In the genomic region with DNA sequence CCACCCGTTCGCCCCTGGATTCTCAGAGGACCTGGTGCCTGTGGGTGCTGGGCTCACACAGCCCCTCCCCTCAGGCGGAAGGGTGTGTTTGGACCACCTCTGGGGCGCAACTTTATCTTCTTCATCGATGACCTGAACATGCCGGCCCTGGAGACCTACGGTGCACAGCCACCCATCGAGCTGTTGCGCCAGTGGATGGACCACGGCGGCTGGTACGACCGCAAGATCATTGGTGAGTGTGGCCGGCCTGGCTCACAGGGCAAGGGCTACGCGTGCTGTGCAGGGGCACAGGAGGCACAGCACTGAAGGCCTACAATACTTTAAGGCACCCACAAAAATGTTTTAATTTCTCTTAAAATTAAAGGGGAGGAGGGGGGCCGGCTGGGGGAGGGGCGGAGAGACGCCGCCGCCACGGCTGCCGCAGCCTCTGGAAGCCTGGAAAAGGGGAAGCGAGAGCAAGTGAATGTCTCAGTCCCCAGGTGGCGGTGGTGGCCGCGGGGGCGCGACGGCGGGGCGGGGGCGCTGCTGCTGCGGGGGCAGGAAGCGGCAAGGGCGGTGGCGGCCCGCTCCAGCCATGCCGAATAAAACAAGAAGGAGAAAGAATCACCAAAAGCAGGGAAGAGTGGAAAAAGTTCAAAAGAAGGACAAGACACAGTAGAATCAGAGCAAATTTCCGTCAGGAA, we compare ENCODE assay signal across 9 cellular contexts. TPM values are rescaled to one million over a fixed set of nuclear protein-coding genes. Genes with fewer than 3 reads are reported as not detected.
DNase-seq lines count a peak whose midpoint lies in the region; ATAC-seq and TF ChIP-seq lines count a peak whose summit lies in the region.
"Had no signal": no experiment of that assay in that cellular context is flagged by ENCODE, and none has a peak within 500 bp of the region (broad histone marks: within the 10 kb centered on the region; RNA-seq: fewer than 3 reads in every experiment).

No MANE protein-coding gene starts in this region.

- no peak overlapping the region for H3K27ac Mint-ChIP-seq in activated CD4-positive, alpha-beta memory T cell treated with anti-CD3 and anti-CD28 coated beads for 36 hours
- H3K27ac Mint-ChIP-seq in activated CD4-positive, alpha-beta memory T cell treated with anti-CD3 and anti-CD28 coated beads, Interleukin-2, amount 10 ng/mL, durations not matched to agents 7 days and 5 days, result no peak overlapping the region
- H3K27ac Mint-ChIP-seq in WTC11, result no peak overlapping the region

- in situ Hi-C loops in transverse colon (cut with MboI; ENCODE audit: low pct_ligation_motif_present in 1 of 4, low pct_unique_long_range_greater_than_20kb in 1 of 4, low sequenced_read_pairs in 3 of 4), result no loop called here

- peak; percentile 16 for DNase-seq in activated CD4-positive, alpha-beta memory T cell treated with anti-CD3 and anti-CD28 coated beads for 36 hours
- no peak for DNase-seq in activated CD4-positive, alpha-beta memory T cell treated with anti-CD3 and anti-CD28 coated beads, Interleukin-2, amount 10 ng/mL, durations not matched to agents 7 days and 5 days
- peak; percentile 78 for DNase-seq in WTC11 (ENCODE audit: low spot score)
- DNase-seq in transverse colon, result peak; percentile 51
- DNase-seq in HCEC 1CT, result no peak
- DNase-seq: T-helper 1 cell had no signal

- TF ChIP-seq EP300 in transverse colon (IDR thresholded peaks at IDR 0.05; ENCODE audit: low read depth), result no peak

- intact Hi-C loops in activated CD4-positive, alpha-beta memory T cell treated with anti-CD3 and anti-CD28 coated beads for 36 hours (cut with micrococcal nuclease), result no loop called here
- intact Hi-C loops in transverse colon (cut with DNase I; ENCODE audit: low total_unique reads), result no loop called here

- H3K4me1 ChIP-seq in iPS-18a (ENCODE audit: control insufficient read depth, low read depth, low read length) (peaks cover 16% of the 10 kb centered on the region), transverse colon (no peaks in the 10 kb centered on the region)

- H3K27me3 ChIP-seq in iPS-18a (ENCODE audit: control insufficient read depth, insufficient read depth, low read length), result peaks cover 16% of the 10 kb centered on the region
- H3K27me3 ChIP-seq in transverse colon, result no peaks in the 10 kb centered on the region

- ATAC-seq in WTC11 (peak; percentile 55), HG02852 (IDR thresholded peaks at IDR 0.05; ENCODE audit: unreplicated experiment) (no peak), HG02970 (IDR thresholded peaks at IDR 0.05; ENCODE audit: low FRiP score, unreplicated experiment) (no peak)

- TF ChIP-seq CTCF in WTC11 (IDR thresholded peaks at IDR 0.05) (no peak), transverse colon (IDR thresholded peaks at IDR 0.05) (no peak)

- H3K36me3 ChIP-seq in iPS-18a (ENCODE audit: control insufficient read depth, low read depth, low read length), result no peaks in the 10 kb centered on the region
- H3K36me3 ChIP-seq in transverse colon, result no peaks in the 10 kb centered on the region

- H3K27ac ChIP-seq in iPS-18a (ENCODE audit: low read length) (no peak overlapping the region), transverse colon (no peak overlapping the region)

- no peaks in the 10 kb centered on the region for H3K27me3 Mint-ChIP-seq in activated CD4-positive, alpha-beta memory T cell treated with anti-CD3 and anti-CD28 coated beads for 36 hours
- no peaks in the 10 kb centered on the region for H3K27me3 Mint-ChIP-seq in activated CD4-positive, alpha-beta memory T cell treated with anti-CD3 and anti-CD28 coated beads, Interleukin-2, amount 10 ng/mL, durations not matched to agents 7 days and 5 days
- peaks cover 11% of the 10 kb centered on the region for H3K27me3 Mint-ChIP-seq in WTC11 (ENCODE audit: low read depth)

- POLR2A ChIA-PET in activated CD4-positive, alpha-beta memory T cell treated with anti-CD3 and anti-CD28 coated beads for 36 hours (lab: Charles Lee), result no interaction called here
- POLR2A ChIA-PET in activated CD4-positive, alpha-beta memory T cell treated with anti-CD3 and anti-CD28 coated beads, Interleukin-2, amount 10 ng/mL, durations not matched to agents 7 days and 5 days (lab: Charles Lee), result no interaction called here
- POLR2A ChIA-PET in WTC11 (lab: Charles Lee), result no interaction called here

- WGBS in transverse colon (ENCODE audit: low coverage in 1 of 2), 2 donors, result 61 to 70% methylated on average over 2 to 38 of the region's 40 CpGs

- no peaks in the 10 kb centered on the region for H3K9me3 ChIP-seq in iPS-18a (ENCODE audit: control insufficient read depth, low read depth, low read length)
- no peaks in the 10 kb centered on the region for H3K9me3 ChIP-seq in transverse colon

- H3K36me3 Mint-ChIP-seq in activated CD4-positive, alpha-beta memory T cell treated with anti-CD3 and anti-CD28 coated beads for 36 hours, result peaks cover 2% of the 10 kb centered on the region
- peaks cover 2% of the 10 kb centered on the region for H3K36me3 Mint-ChIP-seq in activated CD4-positive, alpha-beta memory T cell treated with anti-CD3 and anti-CD28 coated beads, Interleukin-2, amount 10 ng/mL, durations not matched to agents 7 days and 5 days (ENCODE audit: low read depth)
- no peaks in the 10 kb centered on the region for H3K36me3 Mint-ChIP-seq in WTC11

- peaks cover 8% of the 10 kb centered on the region for H3K4me1 Mint-ChIP-seq in activated CD4-positive, alpha-beta memory T cell treated with anti-CD3 and anti-CD28 coated beads for 36 hours (ENCODE audit: low read depth)
- H3K4me1 Mint-ChIP-seq in activated CD4-positive, alpha-beta memory T cell treated with anti-CD3 and anti-CD28 coated beads, Interleukin-2, amount 10 ng/mL, durations not matched to agents 7 days and 5 days, result peaks cover 7% of the 10 kb centered on the region
- peaks cover 22% of the 10 kb centered on the region for H3K4me1 Mint-ChIP-seq in WTC11

- H3K9me3 Mint-ChIP-seq in activated CD4-positive, alpha-beta memory T cell treated with anti-CD3 and anti-CD28 coated beads for 36 hours, result no peaks in the 10 kb centered on the region
- no peaks in the 10 kb centered on the region for H3K9me3 Mint-ChIP-seq in activated CD4-positive, alpha-beta memory T cell treated with anti-CD3 and anti-CD28 coated beads, Interleukin-2, amount 10 ng/mL, durations not matched to agents 7 days and 5 days
- no peaks in the 10 kb centered on the region for H3K9me3 Mint-ChIP-seq in WTC11

- H3K9ac ChIP-seq in iPS-18a (ENCODE audit: low read length), result no peak overlapping the region

- no peak for TF ChIP-seq POLR2A in transverse colon (IDR thresholded peaks at IDR 0.05)

- CTCF ChIA-PET in activated CD4-positive, alpha-beta memory T cell treated with anti-CD3 and anti-CD28 coated beads for 36 hours (lab: Charles Lee), result interaction anchor here (1.5 to 1.6 kb wide), 2 partner anchors 11 to 40 kb away, joined by 3 to 5 read pairs; no protein-coding TSS in a partner anchor
- CTCF ChIA-PET in activated CD4-positive, alpha-beta memory T cell treated with anti-CD3 and anti-CD28 coated beads, Interleukin-2, amount 10 ng/mL, durations not matched to agents 7 days and 5 days (lab: Charles Lee), result no interaction called here
- CTCF ChIA-PET in WTC11 (lab: Charles Lee), result interaction anchor here (0.7 to 3.7 kb wide), 10 partner anchors 9 to 152 kb away, joined by 3 to 51 read pairs (median 6); no protein-coding TSS in a partner anchor

- peak overlapping the region; percentile 49 for H3K4me3 ChIP-seq in iPS-18a (ENCODE audit: low read length)
- H3K4me3 ChIP-seq in transverse colon, result peak overlapping the region in 1 of 4 donors; percentile 14

- H3K4me3 Mint-ChIP-seq in activated CD4-positive, alpha-beta memory T cell treated with anti-CD3 and anti-CD28 coated beads for 36 hours, result no peak overlapping the region
- no peak overlapping the region for H3K4me3 Mint-ChIP-seq in activated CD4-positive, alpha-beta memory T cell treated with anti-CD3 and anti-CD28 coated beads, Interleukin-2, amount 10 ng/mL, durations not matched to agents 7 days and 5 days
- peak overlapping the region; percentile 53 for H3K4me3 Mint-ChIP-seq in WTC11

TF ChIP-seq in WTC11, 78 proteins besides CTCF, POLR2A, EP300 and RAD21 (continues in another document):
- TF ChIP-seq, protein P1, sequence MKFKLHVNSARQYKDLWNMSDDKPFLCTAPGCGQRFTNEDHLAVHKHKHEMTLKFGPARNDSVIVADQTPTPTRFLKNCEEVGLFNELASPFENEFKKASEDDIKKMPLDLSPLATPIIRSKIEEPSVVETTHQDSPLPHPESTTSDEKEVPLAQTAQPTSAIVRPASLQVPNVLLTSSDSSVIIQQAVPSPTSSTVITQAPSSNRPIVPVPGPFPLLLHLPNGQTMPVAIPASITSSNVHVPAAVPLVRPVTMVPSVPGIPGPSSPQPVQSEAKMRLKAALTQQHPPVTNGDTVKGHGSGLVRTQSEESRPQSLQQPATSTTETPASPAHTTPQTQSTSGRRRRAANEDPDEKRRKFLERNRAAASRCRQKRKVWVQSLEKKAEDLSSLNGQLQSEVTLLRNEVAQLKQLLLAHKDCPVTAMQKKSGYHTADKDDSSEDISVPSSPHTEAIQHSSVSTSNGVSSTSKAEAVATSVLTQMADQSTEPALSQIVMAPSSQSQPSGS (CRISPR knock-in tag; IDR thresholded peaks at IDR 0.05; ENCODE audit: borderline replicate concordance, low read depth), result no peak

RNA-seq across cellular contexts. Expression of a gene that starts 36.8 kb away (rescaled TPM):
- 10 to 100 TPM; 92.8 to 99.8 TPM for total RNA-seq in activated CD4-positive, alpha-beta memory T cell treated with anti-CD3 and anti-CD28 coated beads for 36 hours
- total RNA-seq in activated CD4-positive, alpha-beta memory T cell treated with anti-CD3 and anti-CD28 coated beads, Interleukin-2, amount 10 ng/mL, durations not matched to agents 7 days and 5 days, result 100 to 1,000 TPM in 1 of 2 experiments, 10 to 100 TPM in 1; 90.4 to 100 TPM
- 75.7 to 94.0 TPM (median 81.7 TPM) in 3 replicates for total RNA-seq in WTC11 (2021)
- total RNA-seq in transverse colon, result 100 to 1,000 TPM in 2 of 4 donors, 10 to 100 TPM in 2; 61.8 to 588 (median 92.6) TPM

RNA-seq across cellular contexts. Expression of a gene that starts 37.5 kb away (rescaled TPM):
- total RNA-seq in activated CD4-positive, alpha-beta memory T cell treated with anti-CD3 and anti-CD28 coated beads for 36 hours, result 10 to 100 TPM; 19.7 to 20.5 TPM
- total RNA-seq in activated CD4-positive, alpha-beta memory T cell treated with anti-CD3 and anti-CD28 coated beads, Interleukin-2, amount 10 ng/mL, durations not matched to agents 7 days and 5 days, result 10 to 100 TPM; 22.6 to 23.6 TPM
- total RNA-seq in WTC11 (2021), result 15.4 to 21.1 TPM (median 15.7 TPM) in 3 replicates
- 10 to 100 TPM in 3 of 4 donors, 1 to 10 TPM in 1; 6.0 to 24.2 (median 16.4) TPM for total RNA-seq in transverse colon

RNA-seq across cellular contexts. Expression of a gene that starts 56.8 kb away (rescaled TPM):
- total RNA-seq in activated CD4-positive, alpha-beta memory T cell treated with anti-CD3 and anti-CD28 coated beads for 36 hours, result 10 to 100 TPM; 13.2 to 13.5 TPM
- total RNA-seq in activated CD4-positive, alpha-beta memory T cell treated with anti-CD3 and anti-CD28 coated beads, Interleukin-2, amount 10 ng/mL, durations not matched to agents 7 days and 5 days, result 10 to 100 TPM; 20.7 to 21.8 TPM
- total RNA-seq in WTC11 (2021) (1.5 to 3.7 TPM (median 2.8 TPM) in 3 replicates), transverse colon (100 to 1,000 TPM in 1 of 4 donors, 10 to 100 TPM in 3; 17.6 to 102 (median 26.3) TPM)

Comparison
In these comparisons a context has a peak if more than half of its experiments do, and no peak if none do; other contexts are left out.
1. DNase-seq: peak in activated CD4-positive, alpha-beta memory T cell treated with anti-CD3 and anti-CD28 coated beads for 36 hours (single experiment), WTC11 (single experiment) and transverse colon (single experiment); none in activated CD4-positive, alpha-beta memory T cell treated with anti-CD3 and anti-CD28 coated beads, Interleukin-2, amount 10 ng/mL, durations not matched to agents 7 days and 5 days (single experiment) and HCEC 1CT (single experiment).